12 cellular contexts compared by ENCODE assay signal in the genomic region with DNA sequence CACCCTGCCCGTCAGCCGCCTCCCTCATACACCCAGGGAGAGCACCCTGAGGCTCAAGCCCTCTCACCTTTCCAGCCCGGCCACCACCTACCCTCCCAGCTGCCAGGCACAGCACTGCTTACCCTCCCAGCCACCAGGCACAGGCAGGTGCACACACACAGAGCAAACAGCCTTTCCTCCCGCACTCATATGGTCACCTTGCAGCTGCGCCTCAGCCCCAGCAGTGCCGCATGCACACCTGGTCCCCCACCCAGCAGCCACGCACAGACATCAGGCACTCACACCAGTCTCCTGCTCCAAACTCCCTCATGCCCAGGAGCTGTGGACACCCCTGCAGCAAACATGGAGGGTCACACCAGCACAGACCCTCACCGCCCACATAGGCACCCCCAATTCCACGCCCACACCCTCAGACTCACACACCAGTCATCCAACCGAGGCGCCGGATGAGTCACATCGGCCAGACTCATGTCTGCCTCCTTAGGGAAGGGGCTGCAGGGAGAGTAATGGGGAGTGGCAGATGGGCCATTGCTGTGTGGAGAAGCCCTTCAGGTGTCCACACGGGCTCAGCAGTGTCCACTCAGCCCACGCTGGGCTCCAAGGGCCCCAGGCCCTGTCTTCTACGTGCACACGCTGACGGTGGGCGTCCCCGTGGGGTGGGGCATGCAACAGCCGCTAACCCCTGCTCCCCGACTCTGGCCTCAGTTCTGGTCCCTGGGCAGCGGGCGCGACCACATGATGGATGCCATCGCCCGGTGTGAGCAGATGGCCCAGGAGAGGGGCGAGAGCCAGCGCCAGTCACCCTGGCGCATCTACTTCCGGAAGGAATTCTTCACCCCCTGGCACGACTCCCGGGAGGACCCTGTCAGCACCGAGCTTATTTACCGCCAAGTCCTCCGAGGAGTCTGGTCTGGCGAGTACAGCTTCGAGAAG. TPM values are rescaled to one million over a fixed set of nuclear protein-coding genes. Genes with fewer than 3 reads are reported as not detected.
DNase-seq lines count a peak whose midpoint lies in the region; ATAC-seq and TF ChIP-seq lines count a peak whose summit lies in the region.
"Had no signal": no experiment of that assay in that cellular context is flagged by ENCODE, and none has a peak within 500 bp of the region (broad histone marks: within the 10 kb centered on the region; RNA-seq: fewer than 3 reads in every experiment).

No MANE protein-coding gene starts in this region.

- no peak overlapping the region for H3K9ac ChIP-seq in endodermal cell (ENCODE audit: extremely low read depth, low read length, poor library complexity, severe bottlenecking)

- no peak overlapping the region for H3K27ac Mint-ChIP-seq in endodermal cell

- H3K27me3 ChIP-seq in endodermal cell (ENCODE audit: control insufficient read depth, insufficient read depth, low read length, poor library complexity, severe bottlenecking) = no peaks in the 10 kb centered on the region
- H3K27me3 ChIP-seq: uterus had no signal

- no peak overlapping the region for H3K4me3 Mint-ChIP-seq in endodermal cell

- no peak overlapping the region for H3K27ac ChIP-seq in endodermal cell (ENCODE audit: low read depth, low read length)
- H3K27ac ChIP-seq: uterus had no signal

- H3K4me3 ChIP-seq in endodermal cell (ENCODE audit: low read length) = no peak overlapping the region
- H3K4me3 ChIP-seq: uterus had no signal

- in situ Hi-C loops in G401 (cut with HindIII; ENCODE audit: low sequenced_read_pairs) = no loop called here

- WGBS in endodermal cell (ENCODE audit: insufficient coverage in 1 of 2, insufficient read length in 1 of 2), 2 experiments = 91 to 97% methylated on average over 20 to 38 of the region's 38 CpGs

- no peaks in the 10 kb centered on the region for H3K4me1 ChIP-seq in endodermal cell (ENCODE audit: control insufficient read depth, insufficient read depth, low read length)
- H3K4me1 ChIP-seq: uterus had no signal

- H3K9me3 ChIP-seq in endodermal cell (ENCODE audit: control insufficient read depth, low read length) = no peaks in the 10 kb centered on the region
- H3K9me3 ChIP-seq: uterus had no signal

- TF ChIP-seq CTCF in endodermal cell (conservative IDR thresholded peaks at IDR 0.05) = no peak

- no peaks in the 10 kb centered on the region for H3K27me3 Mint-ChIP-seq in endodermal cell (ENCODE audit: insufficient read depth)
- H3K27me3 Mint-ChIP-seq: naive B cell had no signal

- no peaks in the 10 kb centered on the region for H3K36me3 Mint-ChIP-seq in endodermal cell (ENCODE audit: low read depth)

- peak; percentile 47 for DNase-seq in activated CD8-positive, alpha-beta memory T cell treated with anti-CD3 and anti-CD28 coated beads, Interleukin-2, amount 50 U/mL, for 48 hours
- no peak for DNase-seq in activated CD8-positive, alpha-beta memory T cell treated with anti-CD3 and anti-CD28 coated beads for 24 hours
- DNase-seq in NCI-H510A treated with DMSO at 0.1 percent for 48 hours (lab: John Stamatoyannopoulos, UW) (peak; percentile 63), endodermal cell (peak; percentile 34), stromal cell of bone marrow (ENCODE audit: low read depth) (peak; percentile 8), G401 (ENCODE audit: low spot score) (no peak)
- DNase-seq: naive B cell; NCI-H187 treated with DMSO at 0.1 percent for 48 hours; stimulated activated CD4-positive, alpha-beta T cell treated with anti-CD3 and anti-CD28 coated beads, Interleukin-4, amount 100 ng/mL, for 4 hours had no signal

- H3K4me1 Mint-ChIP-seq in endodermal cell = peaks cover under 1% of the 10 kb centered on the region

- H3K36me3 ChIP-seq in endodermal cell (ENCODE audit: control insufficient read depth, insufficient read depth, low read length) = no peaks in the 10 kb centered on the region
- H3K36me3 ChIP-seq: uterus had no signal

- ATAC-seq in GM18498 (IDR thresholded peaks at IDR 0.05; ENCODE audit: unreplicated experiment) (no peak), GM18502 (IDR thresholded peaks at IDR 0.05; ENCODE audit: poor library complexity, unreplicated experiment) (no peak)

- no peaks in the 10 kb centered on the region for H3K9me3 Mint-ChIP-seq in endodermal cell

RNA-seq across cellular contexts. Expression of a gene that starts 22.3 kb away (rescaled TPM):
- total RNA-seq in endodermal cell = under 1 TPM in 1 of 2 donors, not detected in 1; 0.24 TPM
- polyA plus RNA-seq in endodermal cell (2013, experiment 1 of 2) = 5.0 TPM
- polyA plus RNA-seq in endodermal cell (2013, experiment 2 of 2) = 4.8 TPM
- not detected in 2 replicates for total RNA-seq in G401 (2014; rRNA removed; shearing (Covaris generic))

RNA-seq across cellular contexts. Expression of a gene that starts 51.7 kb away (rescaled TPM):
- 1 to 10 TPM; 3.9 to 9.8 TPM for total RNA-seq in endodermal cell
- polyA plus RNA-seq in endodermal cell (2013, experiment 1 of 2) = 4.8 TPM
- polyA plus RNA-seq in endodermal cell (2013, experiment 2 of 2) = 4.8 TPM
- total RNA-seq in G401 (2014; rRNA removed; shearing (Covaris generic)) = 1.8 and 5.8 TPM in 2 replicates

Comparison
In these comparisons a context has a peak if more than half of its experiments do, and no peak if none do; other contexts are left out.
1. DNase-seq: peak in activated CD8-positive, alpha-beta memory T cell treated with anti-CD3 and anti-CD28 coated beads, Interleukin-2, amount 50 U/mL, for 48 hours (single experiment), NCI-H510A treated with DMSO at 0.1 percent for 48 hours (single experiment), endodermal cell (single experiment) and stromal cell of bone marrow (single experiment); none in activated CD8-positive, alpha-beta memory T cell treated with anti-CD3 and anti-CD28 coated beads for 24 hours (single experiment) and G401 (single experiment).